In the genomic region with DNA sequence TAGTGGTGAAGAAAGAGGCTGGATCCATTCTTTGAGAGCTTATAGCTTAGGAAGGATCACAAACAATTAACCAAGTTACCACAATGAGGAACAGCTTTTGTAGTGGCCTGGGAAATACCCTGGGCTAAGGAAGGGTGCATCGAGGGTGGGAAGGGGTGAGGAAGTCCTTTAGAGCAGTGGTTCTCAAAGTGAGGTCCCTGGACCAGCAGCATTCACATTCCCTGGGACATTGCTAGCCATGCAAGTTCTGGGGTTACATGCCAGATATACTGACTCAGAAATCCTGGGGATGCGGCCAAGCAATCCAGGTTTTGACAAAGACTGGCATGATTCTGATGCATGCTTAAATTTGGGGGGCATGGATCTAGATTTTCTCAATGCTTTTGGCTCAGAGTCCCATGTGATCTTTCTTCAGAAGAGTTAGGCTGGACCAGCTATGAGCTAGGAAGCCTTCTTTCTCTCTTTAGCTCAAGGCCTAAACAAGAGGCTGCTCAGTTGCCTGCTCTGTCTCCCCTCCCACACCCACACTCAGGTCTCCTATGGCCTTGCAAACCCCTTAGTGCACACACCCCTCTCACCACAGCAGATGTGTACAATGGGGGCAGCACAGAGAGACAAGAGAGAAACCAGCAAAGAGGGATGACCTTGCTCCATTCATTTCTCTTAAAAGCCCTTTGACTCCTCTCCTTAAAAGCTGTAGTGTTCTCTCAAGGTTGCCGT, we compare ENCODE assay signal across 26 cellular contexts. TPM values are rescaled to one million over a fixed set of nuclear protein-coding genes. Genes with fewer than 3 reads are reported as not detected.
DNase-seq lines count a peak whose midpoint lies in the region; ATAC-seq, FAIRE-seq and TF ChIP-seq lines count a peak whose summit lies in the region.
"Had no signal": no experiment of that assay in that cellular context is flagged by ENCODE, and none has a peak within 500 bp of the region (broad histone marks: within the 10 kb centered on the region; RNA-seq: fewer than 3 reads in every experiment).

No MANE protein-coding gene starts in this region.

- TF ChIP-seq RAD21 in GM12878 (IDR thresholded peaks at IDR 0.05; ENCODE audit: insufficient read depth, low read depth, low read length), result no peak

- H3K36me3 ChIP-seq in CD8-positive, alpha-beta T cell (ENCODE audit: insufficient read depth, low read length), result no peaks in the 10 kb centered on the region
- no peaks in the 10 kb centered on the region for H3K36me3 ChIP-seq in GM12878 (ENCODE audit: control insufficient read depth in 2 of 2, insufficient read depth in 2 of 2, low read length in 1 of 2)
- no peaks in the 10 kb centered on the region for H3K36me3 ChIP-seq in breast epithelium
- H3K36me3 ChIP-seq: BE2C, colonic mucosa, HAP-1, prostate gland, upper lobe of left lung, WERI-Rb-1 had no signal

- no peak overlapping the region for H3K9ac ChIP-seq in GM12878 (ENCODE audit: control insufficient read depth, insufficient read depth, low read length)

- H3K27ac Mint-ChIP-seq in CD8-positive, alpha-beta T cell, result peak overlapping the region; percentile 66
- no peak overlapping the region for H3K27ac Mint-ChIP-seq in HFFc6
- H3K27ac Mint-ChIP-seq in naive B cell, result peak overlapping the region in 3 of 6 donors; percentile 3 to 69 (median 32)

- H3K27me3 ChIP-seq in CD8-positive, alpha-beta T cell (ENCODE audit: insufficient read depth, low read length), result no peaks in the 10 kb centered on the region
- H3K27me3 ChIP-seq in GM12878 (replicated peaks in 1 of 2; ENCODE audit: control insufficient read depth in 2 of 2, insufficient read depth in 2 of 2, low read length in 1 of 2), result no peaks in the 10 kb centered on the region
- no peaks in the 10 kb centered on the region for H3K27me3 ChIP-seq in breast epithelium
- H3K27me3 ChIP-seq: BE2C, colonic mucosa, upper lobe of left lung had no signal

- H3K4me3 ChIP-seq in CD8-positive, alpha-beta T cell (ENCODE audit: low read depth, low read length), result no peak overlapping the region
- H3K4me3 ChIP-seq in GM12878 (no peak overlapping the region), breast epithelium (no peak overlapping the region)
- H3K4me3 ChIP-seq: colonic mucosa, HAP-1, prostate gland, skin epidermis, upper lobe of left lung had no signal

- CTCF ChIA-PET in CD8-positive, alpha-beta T cell (lab: Charles Lee), result interaction anchor here (1.3 to 2.9 kb wide), 3 partner anchors 131 to 279 kb away, joined by 3 to 15 read pairs (median 4); partner anchors contain the start of gene CCR5
- CTCF ChIA-PET in GM12878 (lab: Yijun Ruan, JAX), result interaction anchor here (0.6 to 7.7 kb wide), 16 partner anchors 9 to 347 kb away, joined by 3 to 396 read pairs (median 5); partner anchors contain the start of gene CCR5

- 69% methylated on average over 3 of the region's 3 CpGs for WGBS in GM12878 (ENCODE audit: insufficient coverage, insufficient replicate concordance, low lambda C conversion rate, missing lambda C conversion rate)

- H3K36me3 Mint-ChIP-seq in CD8-positive, alpha-beta T cell, result no peaks in the 10 kb centered on the region
- H3K36me3 Mint-ChIP-seq in HFFc6 (ENCODE audit: low read depth) (no peaks in the 10 kb centered on the region), naive B cell (no peaks in the 10 kb centered on the region)
- H3K36me3 Mint-ChIP-seq: IgD-negative memory B cell, T-cell had no signal

- POLR2A ChIA-PET in CD8-positive, alpha-beta T cell (lab: Charles Lee), result no interaction called here
- POLR2A ChIA-PET in GM12878 (lab: Charles Lee), result interaction anchor here (0.6 to 3.9 kb wide), 8 partner anchors 23 to 164 kb away, joined by 3 to 25 read pairs (median 8); partner anchors contain the start of gene CCR5

- TF ChIP-seq CTCF in CD8-positive, alpha-beta T cell (IDR thresholded peaks at IDR 0.05), result no peak
- TF ChIP-seq CTCF in HFFc6 (IDR thresholded peaks at IDR 0.05) (no peak), GM12878 (IDR thresholded peaks at IDR 0.05 in 2 of 3, conservative IDR thresholded peaks at IDR 0.05 in 1 of 3; ENCODE audit: control insufficient read depth in 2 of 3, extremely low read depth in 1 of 3, insufficient read depth in 1 of 3, low read depth in 3 of 3, low read length in 3 of 3) (no peak), breast epithelium (IDR thresholded peaks at IDR 0.05) (no peak)

- no peaks in the 10 kb centered on the region for H4K20me1 ChIP-seq in GM12878 (ENCODE audit: control insufficient read depth, insufficient read depth)

- RAD21 ChIA-PET in GM12878 (lab: Charles Lee; ENCODE audit: unreplicated experiment), result interaction anchor here (0.6 to 7.7 kb wide), 13 partner anchors 11 to 161 kb away, joined by 3 to 268 read pairs (median 8); partner anchors contain the start of gene CCR5

- H3K27ac ChIP-seq in CD8-positive, alpha-beta T cell (ENCODE audit: low read depth, low read length), result no peak overlapping the region
- H3K27ac ChIP-seq in GM12878 (ENCODE audit: control insufficient read depth, insufficient read depth) (no peak overlapping the region), breast epithelium (no peak overlapping the region)
- H3K27ac ChIP-seq: colonic mucosa, prostate gland, upper lobe of left lung, WERI-Rb-1 had no signal

- in situ Hi-C loops in GM12878 (cut with MboI), result loop anchor here (5.0 to 10.0 kb wide), 3 partner anchors 113 to 265 kb away; partner anchors contain the start of genes CCR5 and CXCR6

- H3K27me3 Mint-ChIP-seq in CD8-positive, alpha-beta T cell (ENCODE audit: low read depth), result no peaks in the 10 kb centered on the region
- H3K27me3 Mint-ChIP-seq in HFFc6 (ENCODE audit: insufficient read depth), result peaks cover 21% of the 10 kb centered on the region
- no peaks in the 10 kb centered on the region for H3K27me3 Mint-ChIP-seq in naive B cell
- H3K27me3 Mint-ChIP-seq: IgD-negative memory B cell, T-cell had no signal

- intact Hi-C loops in CD8-positive, alpha-beta T cell (cut with DNase I, micrococcal nuclease), result loop anchor here in 1 of 2 experiments (5.0 kb wide), 1 partner anchor 108 kb away; no protein-coding TSS in a partner anchor
- intact Hi-C loops in GM12878 (cut with micrococcal nuclease; ENCODE audit: unreplicated experiment) (loop anchor here (2.0 to 5.0 kb wide), 3 partner anchors 111 to 618 kb away; partner anchors contain the start of gene LIMD1), breast epithelium (cut with DNase I; ENCODE audit: low total_unique reads) (no loop called here)

- no peak for TF ChIP-seq POLR2A in GM12878 (IDR thresholded peaks at IDR 0.05; ENCODE audit: low read depth, low read length)
- TF ChIP-seq POLR2A in breast epithelium (IDR thresholded peaks at IDR 0.05), result no peak

- TF ChIP-seq EP300 in GM12878 (IDR thresholded peaks at IDR 0.05; ENCODE audit: borderline replicate concordance in 1 of 2, control insufficient read depth in 1 of 2, low read depth in 2 of 2, low read length in 2 of 2), result no peak

- H3K4me1 ChIP-seq in CD8-positive, alpha-beta T cell (ENCODE audit: insufficient read depth, low read length), result peaks cover 35% of the 10 kb centered on the region
- peaks cover 46% of the 10 kb centered on the region for H3K4me1 ChIP-seq in GM12878 (ENCODE audit: control insufficient read depth, insufficient read depth, low read length)
- no peaks in the 10 kb centered on the region for H3K4me1 ChIP-seq in breast epithelium
- H3K4me1 ChIP-seq: BE2C, colonic mucosa, HAP-1, prostate gland had no signal

- SMC1A ChIA-PET in GM12878 (lab: Charles Lee; ENCODE audit: uncharacterized antibody, unreplicated experiment), result interaction anchor here (0.6 to 7.8 kb wide), 13 partner anchors 7 to 271 kb away, joined by 3 to 342 read pairs (median 13); partner anchors contain the start of gene CCR5

- no peak overlapping the region for H2AFZ ChIP-seq in GM12878 (ENCODE audit: control insufficient read depth, low read depth, low read length)

- ATAC-seq in CD8-positive, alpha-beta T cell, result no peak
- ATAC-seq in GM12878 (no peak), naive B cell (ENCODE audit: low read depth in 2 of 2) (peak; percentile 30 to 43), HG02885 (IDR thresholded peaks at IDR 0.05; ENCODE audit: poor library complexity, unreplicated experiment) (no peak)
- ATAC-seq: T-cell had no signal

- no TSS peak for BruUV-seq in GM12878 (replicated peaks; lab: Mats Ljungman, UMichigan)

- peaks cover 30% of the 10 kb centered on the region for H3K4me1 Mint-ChIP-seq in CD8-positive, alpha-beta T cell (ENCODE audit: low read depth)
- peaks cover 22% of the 10 kb centered on the region; the same call in 1 of the 2 replicates for H3K4me1 Mint-ChIP-seq in HFFc6 (ENCODE audit: low read depth)
- H3K4me1 Mint-ChIP-seq in naive B cell, result peaks cover 11 to 29% (median 14%) of the 10 kb centered on the region in 3 donors

- DNase-seq in CD8-positive, alpha-beta T cell, result no peak
- peak; percentile 23 for DNase-seq in HFFc6
- DNase-seq in GM12878 (ENCODE audit: low read depth, low spot score), result no peak
- DNase-seq in naive B cell, result no peak
- DNase-seq in breast epithelium (ENCODE audit: low spot score in 2 of 2), result no peak
- DNase-seq in NK-92 (lab: John Stamatoyannopoulos, UW; ENCODE audit: unreplicated experiment), result no peak
- DNase-seq: activated naive CD4-positive, alpha-beta T cell treated with anti-CD3 and anti-CD28 coated beads, Interleukin-2, amount 50 U/mL, for 16 hours; activated T-cell treated with anti-CD3 and anti-CD28 coated beads, Interleukin-2, amount 50 U/mL, for 48 hours; BE2C; colonic mucosa; foreskin melanocyte; GDM1; mesenchymal stem cell; NCI-H1092; NCI-H524 treated with DMSO at 0.1 percent for 48 hours; T-cell; upper lobe of left lung; WERI-Rb-1 had no signal

- H3K4me3 Mint-ChIP-seq in CD8-positive, alpha-beta T cell, result no peak overlapping the region
- H3K4me3 Mint-ChIP-seq in HFFc6 (no peak overlapping the region), naive B cell (no peak overlapping the region)
- H3K4me3 Mint-ChIP-seq: T-cell had no signal

- no peak overlapping the region for H3K4me2 ChIP-seq in GM12878 (ENCODE audit: control insufficient read depth, insufficient read depth)

- FAIRE-seq in GM12878 (lab: Jason Lieb, UNC), result no peak
- FAIRE-seq: D721Med, GM12892 had no signal

- no peaks in the 10 kb centered on the region; the same call in 1 of the 2 replicates for H3K79me2 ChIP-seq in GM12878 (ENCODE audit: control insufficient read depth, insufficient read depth, low read length)

- H3K9me3 ChIP-seq in CD8-positive, alpha-beta T cell (ENCODE audit: low read length), result no peaks in the 10 kb centered on the region
- H3K9me3 ChIP-seq in GM12878 (replicated peaks; ENCODE audit: control insufficient read depth, insufficient read depth, low read length) (no peaks in the 10 kb centered on the region), breast epithelium (no peaks in the 10 kb centered on the region)
- H3K9me3 ChIP-seq: BE2C, colonic mucosa, HAP-1, prostate gland, upper lobe of left lung had no signal

- H3K9me3 Mint-ChIP-seq in CD8-positive, alpha-beta T cell, result no peaks in the 10 kb centered on the region
- H3K9me3 Mint-ChIP-seq in HFFc6 (no peaks in the 10 kb centered on the region), naive B cell (no peaks in the 10 kb centered on the region)
- H3K9me3 Mint-ChIP-seq: IgD-negative memory B cell, T-cell had no signal

RNA-seq across cellular contexts. Expression of gene CCR1, which starts 1.8 kb away (rescaled TPM):
- 1 to 10 TPM in 1 of 2 experiments, under 1 TPM in 1; 0.86 to 1.2 TPM for total RNA-seq in CD8-positive, alpha-beta T cell
- not detected for total RNA-seq in HFFc6 (2021; fragmentation: NEBNext Ultra II Directional; extraction: Animal tissue kit (Norgen Biotek cat#: 25700))
- total RNA-seq in GM12878 (2013; cell fraction: nucleolus; rRNA removed), result 5.2 and 5.5 TPM in 2 replicates
- total RNA-seq in GM12878 (2014; rRNA removed), result 8.3 and 10.1 TPM in 2 replicates
- total RNA-seq in GM12878 (2014; rRNA removed; fragmentation: Illumina TruSeq; extraction: Trizol), result 9.6 TPM in 2 replicates
- total RNA-seq in GM12878 (2021), result 6.4 and 7.3 TPM in 2 replicates
- polyA plus RNA-seq in GM12878 (2011; ENCODE audit: low read depth), result 4.3 TPM
- polyA plus RNA-seq in GM12878 (2011; rRNA removed), result 8.8 and 9.5 TPM in 2 replicates
- 7.1 and 7.3 TPM in 2 replicates for polyA plus RNA-seq in GM12878 (2011; cell fraction: cytosol; rRNA removed)
- 3.9 TPM in 2 replicates for polyA plus RNA-seq in GM12878 (2011; cell fraction: nucleus; rRNA removed)
- 4.4 and 7.3 TPM in 2 replicates for polyA plus RNA-seq in GM12878 (2012)
- 11.0 and 13.2 TPM in 2 replicates for polyA plus RNA-seq in GM12878 (2014; fragmentation: Illumina TruSeq; extraction: Trizol)
- 1 to 10 TPM; 3.4 to 3.7 TPM for polyA plus RNA-seq in GM12878 (2014; fragmentation: Nextera tagmentation; extraction: Ambion mirVana)
- 6.4 and 8.2 TPM in 2 replicates for polyA plus RNA-seq in GM12878 (2014; rRNA removed)
- 1 to 10 TPM; 2.3 to 3.6 TPM for polyA plus RNA-seq in GM12878 (2016; fragmentation: Nextera tagmentation; extraction: Ambion mirVana)
- 11.1 and 14.2 TPM in 2 replicates for polyA minus RNA-seq in GM12878 (2011; rRNA and poly(A)+ RNA removed)
- polyA minus RNA-seq in GM12878 (2011; cell fraction: cytosol; rRNA and poly(A)+ RNA removed), result 1.9 and 2.8 TPM in 2 replicates
- polyA minus RNA-seq in GM12878 (2011; cell fraction: nucleus; rRNA and poly(A)+ RNA removed), result 5.4 and 8.6 TPM in 2 replicates
- under 1 TPM; 0.09 to 0.93 (median 0.35) TPM for polyA plus RNA-seq in naive B cell (ENCODE audit: low read depth in 6 of 6)
- 10 to 100 TPM in 1 of 3 donors, 1 to 10 TPM in 2; 4.3 to 15.0 (median 9.2) TPM for total RNA-seq in breast epithelium
- polyA plus RNA-seq: neural cell had no signal

RNA-seq across cellular contexts. Expression of gene CCR3, which starts 32.3 kb away (rescaled TPM):
- total RNA-seq in CD8-positive, alpha-beta T cell, result not detected
- not detected for total RNA-seq in HFFc6 (2021; fragmentation: NEBNext Ultra II Directional; extraction: Animal tissue kit (Norgen Biotek cat#: 25700))
- total RNA-seq in GM12878 (2013; cell fraction: nucleolus; rRNA removed), result 0.42 and 0.54 TPM in 2 replicates
- total RNA-seq in GM12878 (2014; rRNA removed), result 0.23 and 0.65 TPM in 2 replicates
- 0.27 and 0.60 TPM in 2 replicates for total RNA-seq in GM12878 (2014; rRNA removed; fragmentation: Illumina TruSeq; extraction: Trizol)
- 0.41 and 0.66 TPM in 2 replicates for total RNA-seq in GM12878 (2021)
- not detected for polyA plus RNA-seq in GM12878 (2011; ENCODE audit: low read depth)
- not detected in 2 replicates for polyA plus RNA-seq in GM12878 (2011; rRNA removed)
- 0.05 and 0.06 TPM in 2 replicates for polyA plus RNA-seq in GM12878 (2011; cell fraction: cytosol; rRNA removed)
- not detected in 2 replicates for polyA plus RNA-seq in GM12878 (2011; cell fraction: nucleus; rRNA removed)
- 0.19 and 0.27 TPM in 2 replicates for polyA plus RNA-seq in GM12878 (2012)
- 0.65 and 0.78 TPM in 2 replicates for polyA plus RNA-seq in GM12878 (2014; fragmentation: Illumina TruSeq; extraction: Trizol)
- polyA plus RNA-seq in GM12878 (2014; fragmentation: Nextera tagmentation; extraction: Ambion mirVana), result under 1 TPM; 0.53 TPM
- 0.58 TPM in 2 replicates for polyA plus RNA-seq in GM12878 (2014; rRNA removed)
- under 1 TPM; 0.13 to 0.20 TPM for polyA plus RNA-seq in GM12878 (2016; fragmentation: Nextera tagmentation; extraction: Ambion mirVana)
- not detected in 2 replicates for polyA minus RNA-seq in GM12878 (2011; rRNA and poly(A)+ RNA removed)
- not detected in 2 replicates for polyA minus RNA-seq in GM12878 (2011; cell fraction: cytosol; rRNA and poly(A)+ RNA removed)
- not detected in 2 replicates for polyA minus RNA-seq in GM12878 (2011; cell fraction: nucleus; rRNA and poly(A)+ RNA removed)
- polyA plus RNA-seq in naive B cell (ENCODE audit: low read depth in 6 of 6), result under 1 TPM in 2 of 6 donors, not detected in 4; 0.57 to 0.90 TPM
- not detected for total RNA-seq in breast epithelium
- total RNA-seq: colonic mucosa, prostate gland had no signal
- polyA plus RNA-seq: neural cell had no signal

Comparison
In these comparisons a context has a peak if more than half of its experiments do, and no peak if none do; other contexts are left out.
1. ATAC-seq: peak in naive B cell (2 of 2); none in CD8-positive, alpha-beta T cell (single experiment), GM12878 (single experiment) and HG02885 (single experiment).